ENCODE assay signal across 16 cellular contexts in genomic region chr19:41700381-41701195, GRCh38. TPM values are rescaled to one million over a fixed set of nuclear protein-coding genes. Genes with fewer than 3 reads are reported as not detected.
"Had no signal": no experiment of that assay in that cellular context is flagged by ENCODE, and none has a peak within 500 bp of the region (broad histone marks: within the 10 kb centered on the region; RNA-seq: fewer than 3 reads in every experiment).

No MANE protein-coding gene starts in this region.

- H3K27ac Mint-ChIP-seq: stimulated activated memory B cell treated with anti-CD40 and anti-IgM and Interleukin-4, amounts not matched to agents 10 μg/mL and 1 μg/mL and 100 μg/mL, for 72 hours; T-helper 2 cell treated with Interferon-gamma antibody and Interleukin-4, amounts not matched to agents 5 μg/mL and 100 μg/mL, for 36 hours had no signal

- H3K4me3 Mint-ChIP-seq: stimulated activated memory B cell treated with anti-CD40 and anti-IgM and Interleukin-4, amounts not matched to agents 10 μg/mL and 1 μg/mL and 100 μg/mL, for 72 hours; T-helper 2 cell treated with Interferon-gamma antibody and Interleukin-4, amounts not matched to agents 5 μg/mL and 100 μg/mL, for 36 hours had no signal

- H3K36me3 ChIP-seq: heart left ventricle, right atrium auricular region, SJCRH30, tibial nerve had no signal

- H3K27ac ChIP-seq: heart left ventricle, right atrium auricular region, SJCRH30, tibial nerve had no signal

- FAIRE-seq: frontal cortex, keratinocyte had no signal

- H3K27me3 ChIP-seq: right atrium auricular region had no signal

- H3K9me3 ChIP-seq: heart left ventricle, right atrium auricular region, SJCRH30, tibial nerve had no signal

- H3K36me3 Mint-ChIP-seq: stimulated activated memory B cell treated with anti-CD40 and anti-IgM and Interleukin-4, amounts not matched to agents 10 μg/mL and 1 μg/mL and 100 μg/mL, for 72 hours had no signal

- H3K4me1 ChIP-seq: heart left ventricle, right atrium auricular region, SJCRH30, tibial nerve had no signal

- DNase-seq: activated CD4-positive, alpha-beta T cell treated with anti-CD3 and anti-CD28 coated beads for 4 hours; activated T-cell treated with anti-CD3 and anti-CD28 coated beads, Interleukin-2, amount 50 U/mL, for 1 hour; effector CD4-positive, alpha-beta T cell; SJCRH30; stimulated activated CD4-positive, alpha-beta T cell treated with anti-CD3 and anti-CD28 coated beads, Interleukin-1b, Interleukin-23, amount 100 ng/mL, for 48 hours; SW 1271 had no signal

- H3K9me3 Mint-ChIP-seq: stimulated activated memory B cell treated with anti-CD40 and anti-IgM and Interleukin-4, amounts not matched to agents 10 μg/mL and 1 μg/mL and 100 μg/mL, for 72 hours; T-helper 2 cell treated with Interferon-gamma antibody and Interleukin-4, amounts not matched to agents 5 μg/mL and 100 μg/mL, for 36 hours had no signal

- H3K4me3 ChIP-seq: heart left ventricle, right atrium auricular region, SJCRH30, tibial nerve had no signal

- ATAC-seq: heart left ventricle; stimulated activated memory B cell treated with anti-CD40 and anti-IgM and Interleukin-4, amounts not matched to agents 10 μg/mL and 1 μg/mL and 100 μg/mL, for 72 hours had no signal

RNA-seq across cellular contexts. Expression of gene CEACAM5, which starts 7.8 kb away (rescaled TPM):
- total RNA-seq: fibroblast of lung, frontal cortex, myocyte, right atrium auricular region, SJCRH30, tibial nerve had no signal
- polyA plus RNA-seq: fibroblast of lung, keratinocyte had no signal

RNA-seq across cellular contexts. Expression of gene CEACAM7, which starts 12.5 kb away (rescaled TPM):
- total RNA-seq: fibroblast of lung, frontal cortex, myocyte, right atrium auricular region, SJCRH30, tibial nerve had no signal
- polyA plus RNA-seq: fibroblast of lung, keratinocyte had no signal

RNA-seq across cellular contexts. Expression of gene CEACAM6, which starts 54.7 kb away (rescaled TPM):
- total RNA-seq: fibroblast of lung, frontal cortex, myocyte, right atrium auricular region, SJCRH30, subcutaneous adipose tissue, tibial nerve had no signal
- polyA plus RNA-seq: fibroblast of lung had no signal
